16 cellular contexts compared by ENCODE assay signal in the genomic region with DNA sequence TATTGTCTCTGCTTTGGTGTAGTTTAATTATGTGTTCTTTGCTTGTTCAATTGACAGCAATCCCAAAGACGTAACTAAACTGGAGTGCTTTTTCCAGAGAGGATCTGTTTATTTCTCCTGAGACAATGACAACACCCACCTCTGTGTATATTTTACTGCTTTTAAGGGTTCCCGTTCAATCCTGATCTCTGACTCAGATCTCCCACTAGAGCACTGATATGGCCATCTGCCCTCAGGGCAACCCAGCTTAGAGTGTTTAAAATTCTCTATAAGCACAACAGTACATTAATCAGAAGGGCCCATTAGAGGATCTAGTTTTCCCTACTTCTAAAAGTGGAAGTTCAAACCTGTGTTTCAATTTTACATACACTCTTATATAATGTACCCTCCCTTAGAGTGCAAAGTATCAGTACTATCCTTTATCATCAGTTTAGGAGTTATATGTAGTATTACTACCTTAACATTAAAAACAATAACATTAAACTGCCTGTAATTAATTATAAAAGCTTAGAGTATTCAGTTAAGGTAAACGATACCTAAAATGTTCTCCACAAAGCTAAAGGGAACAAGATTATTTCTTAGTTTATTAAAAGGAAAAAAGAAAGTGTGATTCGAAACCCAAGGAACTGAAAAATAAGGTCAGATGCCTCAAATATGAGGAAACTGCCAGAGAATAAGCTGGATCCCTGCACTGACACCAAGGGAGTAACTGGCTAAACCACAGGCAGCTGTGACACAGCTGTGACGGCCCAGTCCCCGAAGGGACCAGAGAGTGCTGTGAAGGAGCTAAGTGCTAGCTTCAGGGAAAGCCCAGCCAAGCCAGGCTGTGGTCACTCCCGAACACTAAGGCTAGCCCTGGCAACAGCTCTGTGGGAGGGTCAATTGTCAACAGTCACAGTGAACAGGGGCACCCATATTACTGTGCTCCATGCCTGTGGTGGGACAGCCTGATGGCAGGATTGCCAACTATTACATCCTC. TPM values are rescaled to one million over a fixed set of nuclear protein-coding genes. Genes with fewer than 3 reads are reported as not detected.
DNase-seq lines count a peak whose midpoint lies in the region; ATAC-seq and TF ChIP-seq lines count a peak whose summit lies in the region.
"Had no signal": no experiment of that assay in that cellular context is flagged by ENCODE, and none has a peak within 500 bp of the region (broad histone marks: within the 10 kb centered on the region; RNA-seq: fewer than 3 reads in every experiment).

No MANE protein-coding gene starts in this region.

- POLR2A ChIA-PET in HCT116 (lab: Charles Lee): interaction anchor here (0.9 to 1.8 kb wide), 2 partner anchors 14 to 19 kb away, joined by 3 to 5 read pairs; no protein-coding TSS in a partner anchor

- H3K27me3 ChIP-seq in HCT116 (ENCODE audit: insufficient read depth, low read length): no peaks in the 10 kb centered on the region
- H3K27me3 ChIP-seq in brain microvascular endothelial cell (replicated peaks): no peaks in the 10 kb centered on the region
- H3K27me3 ChIP-seq in lower lobe of right lung (ENCODE audit: low read depth): no peaks in the 10 kb centered on the region

- RAD21 ChIA-PET in HCT116 (lab: Charles Lee; ENCODE audit: low non-redundant PET in 1 of 2, low total read pairs in 2 of 2, uncharacterized antibody in 2 of 2, unreplicated experiment in 2 of 2): no interaction called here

- TF ChIP-seq CTCF in HCT116 (IDR thresholded peaks at IDR 0.05 in 2 of 3, conservative IDR thresholded peaks at IDR 0.05 in 1 of 3; ENCODE audit: borderline replicate concordance in 1 of 3, insufficient read depth in 1 of 3, low read depth in 2 of 3, low read length in 2 of 3): no peak
- TF ChIP-seq CTCF in brain microvascular endothelial cell (IDR thresholded peaks at IDR 0.05; ENCODE audit: low read depth, low read length, missing control alignments): no peak
- no peak for TF ChIP-seq CTCF in lower lobe of right lung (IDR thresholded peaks at IDR 0.05)

- CTCF ChIA-PET in HCT116 (lab: Charles Lee): interaction anchor here (1.1 kb wide), 1 partner anchor 10 kb away, joined by 5 read pairs; no protein-coding TSS in a partner anchor

- no peak overlapping the region for H2AFZ ChIP-seq in HCT116 (ENCODE audit: low read depth, low read length, poor library complexity, severe bottlenecking)

- H3K9me2 ChIP-seq in HCT116 (ENCODE audit: insufficient read depth): no peaks in the 10 kb centered on the region

- ATAC-seq in HCT116 (no peak), lower lobe of right lung (peak; percentile 53 to 83), HG03097 (IDR thresholded peaks at IDR 0.05; ENCODE audit: low FRiP score, unreplicated experiment) (no peak), HG02763 (IDR thresholded peaks at IDR 0.05; ENCODE audit: unreplicated experiment) (no peak)
- ATAC-seq: activated CD4-positive, CD25-positive, alpha-beta regulatory T cell treated with anti-CD3 and anti-CD28 coated beads, Interleukin-2, amount 50 U/mL, for 24 hours; CD8-positive, alpha-beta T cell; left lobe of liver had no signal

- BruUV-seq in HCT116 (replicated peaks; lab: Mats Ljungman, UMichigan): TSS peak; percentile 10

- no peak overlapping the region for H3K4me3 ChIP-seq in HCT116 (replicated peaks in 1 of 2; ENCODE audit: low read depth in 1 of 2, low read length in 2 of 2)
- no peak overlapping the region for H3K4me3 ChIP-seq in brain microvascular endothelial cell (ENCODE audit: low read depth, low read length)
- H3K4me3 ChIP-seq in lower lobe of right lung: no peak overlapping the region
- H3K4me3 ChIP-seq: coronary artery had no signal

- TF ChIP-seq POLR2A in HCT116 (IDR thresholded peaks at IDR 0.05; ENCODE audit: borderline replicate concordance, extremely low read depth, insufficient read depth, insufficient read length): no peak

- TF ChIP-seq RAD21 in HCT116 (IDR thresholded peaks at IDR 0.05; ENCODE audit: low read depth): no peak

- no peak overlapping the region for H3K4me2 ChIP-seq in HCT116 (ENCODE audit: low read length)

- H4K20me1 ChIP-seq in HCT116 (ENCODE audit: insufficient read depth): no peaks in the 10 kb centered on the region

- DNase-seq in AG08396 (ENCODE audit: low spot score): peak; percentile 32
- no peak for DNase-seq in HCT116 (ENCODE audit: low read depth, low spot score)
- DNase-seq in brain microvascular endothelial cell: no peak
- no peak for DNase-seq in lower lobe of right lung
- DNase-seq in ecto neural progenitor cell (ENCODE audit: low spot score): no peak
- DNase-seq in kidney glomerular epithelial cell (lab: John Stamatoyannopoulos, UW): no peak
- DNase-seq: activated gamma-delta T cell treated with Interleukin-2 at 50 U/mL for 16 hours; CD8-positive, alpha-beta T cell; NCI-H1092; NCI-H69; occipital lobe had no signal

- H3K36me3 ChIP-seq in HCT116 (ENCODE audit: control insufficient read depth in 1 of 2, insufficient read depth in 2 of 2, low read length in 2 of 2): peaks cover 49 to 51% of the 10 kb centered on the region in 2 experiments
- peaks cover 76% of the 10 kb centered on the region for H3K36me3 ChIP-seq in brain microvascular endothelial cell (replicated peaks)
- peaks cover 82% of the 10 kb centered on the region for H3K36me3 ChIP-seq in lower lobe of right lung

- intact Hi-C loops in HCT116 (cut with micrococcal nuclease): no loop called here
- intact Hi-C loops in lower lobe of right lung (cut with DNase I): no loop called here

- H3K4me1 ChIP-seq in HCT116 (ENCODE audit: control insufficient read depth in 1 of 2, insufficient read depth in 2 of 2, low read length in 2 of 2): no peaks in the 10 kb centered on the region
- no peaks in the 10 kb centered on the region for H3K4me1 ChIP-seq in lower lobe of right lung

- in situ Hi-C loops in brain microvascular endothelial cell (cut with HindIII; ENCODE audit: low pct_ligation_motif_present, low sequenced_read_pairs): no loop called here

- no peak overlapping the region for H3K27ac ChIP-seq in HCT116 (ENCODE audit: low read depth, low read length)
- H3K27ac ChIP-seq in brain microvascular endothelial cell: peak overlapping the region; percentile 31
- H3K27ac ChIP-seq in lower lobe of right lung: peak overlapping the region; percentile 9
- H3K27ac ChIP-seq: coronary artery had no signal

- H3K79me2 ChIP-seq in HCT116 (ENCODE audit: insufficient read depth, low read length): peaks cover 12% of the 10 kb centered on the region

- H3K9ac ChIP-seq in HCT116 (ENCODE audit: low read length): no peak overlapping the region

- H3K9me3 ChIP-seq in HCT116 (ENCODE audit: control insufficient read depth in 1 of 2, insufficient read depth in 1 of 2, low read depth in 1 of 2, low read length in 2 of 2) (no peaks in the 10 kb centered on the region), lower lobe of right lung (no peaks in the 10 kb centered on the region)

TF ChIP-seq in HCT116, 20 proteins besides CTCF, POLR2A, EP300 and RAD21:
- TF ChIP-seq, protein P1, sequence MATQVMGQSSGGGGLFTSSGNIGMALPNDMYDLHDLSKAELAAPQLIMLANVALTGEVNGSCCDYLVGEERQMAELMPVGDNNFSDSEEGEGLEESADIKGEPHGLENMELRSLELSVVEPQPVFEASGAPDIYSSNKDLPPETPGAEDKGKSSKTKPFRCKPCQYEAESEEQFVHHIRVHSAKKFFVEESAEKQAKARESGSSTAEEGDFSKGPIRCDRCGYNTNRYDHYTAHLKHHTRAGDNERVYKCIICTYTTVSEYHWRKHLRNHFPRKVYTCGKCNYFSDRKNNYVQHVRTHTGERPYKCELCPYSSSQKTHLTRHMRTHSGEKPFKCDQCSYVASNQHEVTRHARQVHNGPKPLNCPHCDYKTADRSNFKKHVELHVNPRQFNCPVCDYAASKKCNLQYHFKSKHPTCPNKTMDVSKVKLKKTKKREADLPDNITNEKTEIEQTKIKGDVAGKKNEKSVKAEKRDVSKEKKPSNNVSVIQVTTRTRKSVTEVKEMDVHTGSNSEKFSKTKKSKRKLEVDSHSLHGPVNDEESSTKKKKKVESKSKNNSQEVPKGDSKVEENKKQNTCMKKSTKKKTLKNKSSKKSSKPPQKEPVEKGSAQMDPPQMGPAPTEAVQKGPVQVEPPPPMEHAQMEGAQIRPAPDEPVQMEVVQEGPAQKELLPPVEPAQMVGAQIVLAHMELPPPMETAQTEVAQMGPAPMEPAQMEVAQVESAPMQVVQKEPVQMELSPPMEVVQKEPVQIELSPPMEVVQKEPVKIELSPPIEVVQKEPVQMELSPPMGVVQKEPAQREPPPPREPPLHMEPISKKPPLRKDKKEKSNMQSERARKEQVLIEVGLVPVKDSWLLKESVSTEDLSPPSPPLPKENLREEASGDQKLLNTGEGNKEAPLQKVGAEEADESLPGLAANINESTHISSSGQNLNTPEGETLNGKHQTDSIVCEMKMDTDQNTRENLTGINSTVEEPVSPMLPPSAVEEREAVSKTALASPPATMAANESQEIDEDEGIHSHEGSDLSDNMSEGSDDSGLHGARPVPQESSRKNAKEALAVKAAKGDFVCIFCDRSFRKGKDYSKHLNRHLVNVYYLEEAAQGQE (IDR thresholded peaks at IDR 0.05; ENCODE audit: low read depth): no peak
- TF ChIP-seq EZH2phosphoT487 (IDR thresholded peaks at IDR 0.05; ENCODE audit: borderline replicate concordance) (no peak), CEBPB (IDR thresholded peaks at IDR 0.05; ENCODE audit: low read depth) (no peak), SIN3A (IDR thresholded peaks at IDR 0.05; ENCODE audit: low read depth) (no peak), ZNF274 (IDR thresholded peaks at IDR 0.05; ENCODE audit: low read depth, low read length) (no peak), EGR1 (IDR thresholded peaks at IDR 0.05; ENCODE audit: low read depth) (no peak), SP1 (IDR thresholded peaks at IDR 0.05; ENCODE audit: low read depth) (no peak), TCF7L2 (IDR thresholded peaks at IDR 0.05; ENCODE audit: borderline replicate concordance, extremely low read depth, insufficient read depth, insufficient read length) (no peak), POLR2AphosphoS5 (IDR thresholded peaks at IDR 0.05; ENCODE audit: low read depth, low read length) (no peak)
- TF ChIP-seq, protein P2, sequence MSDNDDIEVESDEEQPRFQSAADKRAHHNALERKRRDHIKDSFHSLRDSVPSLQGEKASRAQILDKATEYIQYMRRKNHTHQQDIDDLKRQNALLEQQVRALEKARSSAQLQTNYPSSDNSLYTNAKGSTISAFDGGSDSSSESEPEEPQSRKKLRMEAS (IDR thresholded peaks at IDR 0.05): no peak

RNA-seq across cellular contexts. Expression of a gene that starts 15.2 kb away (rescaled TPM):
- total RNA-seq in HCT116 (2021; ENCODE audit: unreplicated experiment): 97.5 TPM
- 121 and 125 TPM in 2 replicates for polyA plus RNA-seq in HCT116 (2012)
- 36.7 TPM for total RNA-seq in lower lobe of right lung

RNA-seq across cellular contexts. Expression of a gene that starts 15.9 kb away (rescaled TPM):
- 43.4 TPM for total RNA-seq in HCT116 (2021; ENCODE audit: unreplicated experiment)
- 28.1 and 37.5 TPM in 2 replicates for polyA plus RNA-seq in HCT116 (2012)
- 1.4 TPM for total RNA-seq in lower lobe of right lung

RNA-seq across cellular contexts. Expression of a gene that starts 16.3 kb away (rescaled TPM):
- 17.7 TPM for total RNA-seq in HCT116 (2021; ENCODE audit: unreplicated experiment)
- 25.6 and 27.1 TPM in 2 replicates for polyA plus RNA-seq in HCT116 (2012)
- total RNA-seq in lower lobe of right lung: 36.4 TPM

RNA-seq across cellular contexts. Expression of a gene that starts 31.4 kb away (rescaled TPM):
- total RNA-seq in HCT116 (2021; ENCODE audit: unreplicated experiment) (40.1 TPM), lower lobe of right lung (23.2 TPM)
- 37.9 and 47.4 TPM in 2 replicates for polyA plus RNA-seq in HCT116 (2012)

RNA-seq across cellular contexts. Expression of a gene that starts 32.2 kb away (rescaled TPM):
- total RNA-seq in HCT116 (2021; ENCODE audit: unreplicated experiment): 30.6 TPM
- polyA plus RNA-seq in HCT116 (2012): 16.8 and 18.4 TPM in 2 replicates
- total RNA-seq in lower lobe of right lung: 27.9 TPM

Comparison
In these comparisons a context has a peak if more than half of its experiments do, and no peak if none do; other contexts are left out.
1. ATAC-seq: peak in lower lobe of right lung (2 of 2); none in HCT116 (single experiment), HG03097 (single experiment) and HG02763 (single experiment).
2. RNA of a gene that starts 15.9 kb away (total RNA-seq): 43.4 TPM in HCT116 (single experiment); 1.4 TPM in lower lobe of right lung (single experiment); every median in the first group is over 10 times any median in the second.